ENCODE assay signal across 1 cellular context in genomic region chr2:4898706-4899105, GRCh38.
TF ChIP-seq lines count a peak whose summit lies in the region.

No MANE protein-coding gene starts in this region.

TF ChIP-seq in endothelial cell of umbilical vein, 7 proteins besides CTCF, POLR2A, EP300 and RAD21 (continued from another document):
- no peak for TF ChIP-seq MAX (IDR thresholded peaks at IDR 0.05; ENCODE audit: insufficient read depth, insufficient read length)
- TF ChIP-seq JUN (IDR thresholded peaks at IDR 0.05; ENCODE audit: borderline replicate concordance, insufficient read depth, insufficient read length, low read depth), result peak; percentile 47
- peak; percentile 17 for TF ChIP-seq FOS (IDR thresholded peaks at IDR 0.05; ENCODE audit: borderline replicate concordance, insufficient read depth, low read length)
- no peak for TF ChIP-seq GATA2 (IDR thresholded peaks at IDR 0.05; ENCODE audit: insufficient read depth, insufficient read length, low read depth, low read length)
- no peak for TF ChIP-seq MYC (IDR thresholded peaks at IDR 0.05; ENCODE audit: low read depth, low read length)
TF ChIP-seq in endothelial cell of umbilical vein: peak in this region for 2.
